Comparison of ENCODE assay signal across 8 cellular contexts in genomic region chr5:66828551-66829421, GRCh38.
DNase-seq lines count a peak whose midpoint lies in the region; ATAC-seq and TF ChIP-seq lines count a peak whose summit lies in the region.

No MANE protein-coding gene starts in this region.

- ATAC-seq in GM18499 (IDR thresholded peaks at IDR 0.05; ENCODE audit: insufficient read depth, unreplicated experiment) (peak; percentile 50), HG03196 (IDR thresholded peaks at IDR 0.05; ENCODE audit: unreplicated experiment) (peak; percentile 51), omental fat pad (ENCODE audit: low FRiP score) (peak; percentile 89), upper lobe of right lung (peak; percentile 88)

- H3K9me3 ChIP-seq in adipocyte (ENCODE audit: control insufficient read depth, low read length) = no peaks in the 10 kb centered on the region
- no peaks in the 10 kb centered on the region for H3K9me3 ChIP-seq in cardiac muscle cell (ENCODE audit: low read depth)
- H3K9me3 ChIP-seq in upper lobe of right lung = no peaks in the 10 kb centered on the region

- peak overlapping the region; percentile 38 for H3K9ac ChIP-seq in adipocyte (ENCODE audit: low read length)

- H3K27ac ChIP-seq in RWPE1 = peak overlapping the region; percentile 67
- peak overlapping the region; percentile 90 for H3K27ac ChIP-seq in cardiac muscle cell
- H3K27ac ChIP-seq in upper lobe of right lung = peak overlapping the region; percentile 39

- intact Hi-C loops in upper lobe of right lung (cut with DNase I) = no loop called here

- peak overlapping the region; percentile 77 for H3K4me3 ChIP-seq in adipocyte (ENCODE audit: low read length)
- peak overlapping the region; percentile 48 for H3K4me3 ChIP-seq in cardiac muscle cell
- H3K4me3 ChIP-seq in upper lobe of right lung = peak overlapping the region; percentile 43

- H3K36me3 ChIP-seq in adipocyte (ENCODE audit: control insufficient read depth, insufficient read depth, low read length, severe bottlenecking) (no peaks in the 10 kb centered on the region), cardiac muscle cell (no peaks in the 10 kb centered on the region), upper lobe of right lung (no peaks in the 10 kb centered on the region)

- no peak for TF ChIP-seq CTCF in RWPE1 (conservative IDR thresholded peaks at IDR 0.05; ENCODE audit: low read depth)
- TF ChIP-seq CTCF in cardiac muscle cell (IDR thresholded peaks at IDR 0.05; ENCODE audit: low read depth, low read length) = no peak
- no peak for TF ChIP-seq CTCF in omental fat pad (IDR thresholded peaks at IDR 0.05)
- TF ChIP-seq CTCF in upper lobe of right lung (IDR thresholded peaks at IDR 0.05) = no peak

- POLR2A ChIA-PET in RWPE1 (lab: Yijun Ruan, JAX; ENCODE audit: low non-redundant PET) = no interaction called here

- H3K27me3 ChIP-seq in adipocyte (replicated peaks; ENCODE audit: control insufficient read depth, insufficient read depth, low read length) = peaks cover 6% of the 10 kb centered on the region
- H3K27me3 ChIP-seq in cardiac muscle cell = no peaks in the 10 kb centered on the region
- no peaks in the 10 kb centered on the region for H3K27me3 ChIP-seq in upper lobe of right lung

- CTCF ChIA-PET in RWPE1 (lab: Yijun Ruan, JAX) = interaction anchor here (0.5 to 4.9 kb wide), 6 partner anchors 9 to 365 kb away, joined by 3 to 27 read pairs (median 3); no protein-coding TSS in a partner anchor

- DNase-seq in RWPE1 (ENCODE audit: low spot score) = peak; percentile 51
- peak; percentile 78 for DNase-seq in adipocyte (ENCODE audit: low read depth)
- peak; percentile 82 to 93 for DNase-seq in cardiac muscle cell (ENCODE audit: low read depth in 1 of 2, low spot score in 1 of 2)
- peak; percentile 54 for DNase-seq in omental fat pad (ENCODE audit: low spot score)
- no peak for DNase-seq in upper lobe of right lung
- DNase-seq in AML-193 (lab: John Stamatoyannopoulos, UW) = no peak

- H3K4me1 ChIP-seq in adipocyte (ENCODE audit: control insufficient read depth, insufficient read depth, low read length) (peaks cover 4% of the 10 kb centered on the region), cardiac muscle cell (ENCODE audit: low read depth) (peaks cover 55% of the 10 kb centered on the region), upper lobe of right lung (peaks cover 12% of the 10 kb centered on the region)

Comparison
In these comparisons a context has a peak if more than half of its experiments do, and no peak if none do; other contexts are left out.
1. DNase-seq: peak in RWPE1 (single experiment), adipocyte (single experiment), cardiac muscle cell (2 of 2) and omental fat pad (single experiment); none in upper lobe of right lung (single experiment) and AML-193 (0 of 2).
2. H3K27ac ChIP-seq: peak in every context shown above with its lines; median percentile 90 in cardiac muscle cell; 67 in RWPE1; 39 in upper lobe of right lung.
3. Peak in every context shown above with its lines, with median percentiles within 50 percentile points of each other: ATAC-seq and H3K4me3 ChIP-seq.